Comparison of ENCODE assay signal across 8 cellular contexts in genomic region chr22:36239401-36240171, GRCh38. TPM values are rescaled to one million over a fixed set of nuclear protein-coding genes. Genes with fewer than 3 reads are reported as not detected.
DNase-seq lines count a peak whose midpoint lies in the region; ATAC-seq and TF ChIP-seq lines count a peak whose summit lies in the region.

TSS of gene APOL2 (minus strand) at chr22:36239527. CDS start at chr22:36233162, 6,365 bp downstream.

- H3K4me1 ChIP-seq in HUES48 (ENCODE audit: control insufficient read depth, insufficient read depth, low read length) (peaks cover 11% of the 10 kb centered on the region; the same call in 1 of the 2 replicates), OCI-LY3 (ENCODE audit: low read length) (peaks cover 49% of the 10 kb centered on the region), mucosa of descending colon (ENCODE audit: low read depth) (peaks cover 15% of the 10 kb centered on the region)

- no peaks in the 10 kb centered on the region for H3K27me3 ChIP-seq in HUES48 (ENCODE audit: control insufficient read depth, insufficient read depth, low read length)
- H3K27me3 ChIP-seq in OCI-LY3 (ENCODE audit: low read depth, low read length) = no peaks in the 10 kb centered on the region

- H3K27ac ChIP-seq in HUES48 (ENCODE audit: low read depth, low read length) = peak within 1 kb of the TSS; percentile 56
- peak within 1 kb of the TSS; percentile 94 for H3K27ac ChIP-seq in OCI-LY3 (ENCODE audit: low read length)
- peak within 1 kb of the TSS; percentile 73 for H3K27ac ChIP-seq in epithelial cell of prostate

- H3K79me2 ChIP-seq in OCI-LY3 (ENCODE audit: low read length) = peaks cover 62% of the 10 kb centered on the region

- peaks cover 12% of the 10 kb centered on the region for H4K20me1 ChIP-seq in OCI-LY3 (ENCODE audit: insufficient read depth, low read length)

- H3K9ac ChIP-seq in HUES48 (ENCODE audit: low read depth, low read length) (peak within 1 kb of the TSS; percentile 57), OCI-LY3 (ENCODE audit: low read length) (peak within 1 kb of the TSS; percentile 98)

- TF ChIP-seq CTCF in OCI-LY3 (IDR thresholded peaks at IDR 0.05; ENCODE audit: low read depth, low read length) (peak; percentile 59), mucosa of descending colon (IDR thresholded peaks at IDR 0.05) (peak; percentile 79)

- intact Hi-C loops in mucosa of descending colon (cut with DNase I, micrococcal nuclease) = no loop called here

- H3K36me3 ChIP-seq in HUES48 (ENCODE audit: control insufficient read depth, insufficient read depth, low read length) = 0 out of 2 replicates have a peak, but pooled peaks cover 2% of the 10 kb centered on the region
- H3K36me3 ChIP-seq in OCI-LY3 (replicated peaks; ENCODE audit: low read depth, low read length) = peaks cover 57% of the 10 kb centered on the region
- no peaks in the 10 kb centered on the region for H3K36me3 ChIP-seq in mucosa of descending colon (ENCODE audit: low read depth)

- peak; percentile 85 for ATAC-seq in GM21381 (IDR thresholded peaks at IDR 0.05; ENCODE audit: unreplicated experiment)
- peak; percentile 97 for ATAC-seq in mucosa of descending colon

- DNase-seq in D341Med (ENCODE audit: low spot score) = peak; percentile 83
- peak; percentile 73 for DNase-seq in activated T-cell treated with anti-CD3 and anti-CD28 coated beads for 4 hours
- DNase-seq in epithelial cell of prostate (ENCODE audit: low read depth, low spot score) = peak; percentile 79
- DNase-seq in mucosa of descending colon = peak; percentile 90 to 94 (median 93)
- peak; percentile 74 for DNase-seq in stimulated activated CD8-positive, alpha-beta memory T cell treated with anti-CD3 and anti-CD28 coated beads, Interleukin-4, amount 100 ng/mL, for 24 hours (ENCODE audit: low read depth)

- H3K9me3 ChIP-seq in HUES48 (ENCODE audit: control insufficient read depth, insufficient read depth, low read length) (no peaks in the 10 kb centered on the region), OCI-LY3 (ENCODE audit: insufficient read depth, low read length) (peaks cover 13% of the 10 kb centered on the region), mucosa of descending colon (no peaks in the 10 kb centered on the region)

- H3K4me2 ChIP-seq in OCI-LY3 (ENCODE audit: low read length) = peak within 1 kb of the TSS; percentile 82

- no peak within 1 kb of the TSS for H2AFZ ChIP-seq in OCI-LY3 (ENCODE audit: low read depth, low read length)

- peak within 1 kb of the TSS; percentile 71 for H3K4me3 ChIP-seq in HUES48 (ENCODE audit: low read depth, low read length)
- peak within 1 kb of the TSS; percentile 88 for H3K4me3 ChIP-seq in OCI-LY3 (ENCODE audit: low read length)
- peak within 1 kb of the TSS; percentile 44 for H3K4me3 ChIP-seq in mucosa of descending colon

RNA-seq across cellular contexts. Expression of gene APOL2, which starts in this region (rescaled TPM):
- total RNA-seq in mucosa of descending colon = 10 to 100 TPM; 46.3 to 64.8 (median 56.3) TPM

Comparison
In these comparisons a context has a peak if more than half of its experiments do, and no peak if none do; other contexts are left out.
1. Peak in every context shown above with its lines: DNase-seq, ATAC-seq, H3K4me3 ChIP-seq and H3K27ac ChIP-seq.